In the genomic region with DNA sequence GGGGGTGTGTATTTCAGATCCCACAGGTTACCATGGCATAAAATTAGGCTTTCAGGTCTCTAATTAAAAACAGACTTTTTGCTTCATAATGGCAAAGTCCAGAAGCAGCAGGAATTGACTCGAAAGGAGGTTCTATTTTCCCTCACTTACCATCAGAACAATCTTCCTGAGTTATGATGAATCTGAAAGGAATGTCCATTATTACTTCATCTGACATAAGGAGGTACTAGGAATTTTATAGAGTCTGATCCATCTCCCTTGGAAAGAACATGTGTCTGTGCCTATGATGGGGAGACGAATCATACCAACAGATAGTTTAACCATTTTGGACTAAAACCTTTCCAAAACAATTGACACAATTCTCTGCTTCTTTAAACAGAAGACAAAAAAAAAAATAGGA, we compare ENCODE assay signal across 22 cellular contexts.
DNase-seq lines count a peak whose midpoint lies in the region; ATAC-seq, FAIRE-seq and TF ChIP-seq lines count a peak whose summit lies in the region.
"Had no signal": no experiment of that assay in that cellular context is flagged by ENCODE, and none has a peak within 500 bp of the region (broad histone marks: within the 10 kb centered on the region; RNA-seq: fewer than 3 reads in every experiment).

No MANE protein-coding gene starts in this region.

- CTCF ChIA-PET in A673 (lab: Charles Lee): interaction anchor here (0.6 kb wide), 1 partner anchor 42 kb away, joined by 3 read pairs; no protein-coding TSS in a partner anchor
- CTCF ChIA-PET in mammary epithelial cell (lab: Charles Lee; ENCODE audit: low non-redundant PET): no interaction called here

- POLR2A ChIA-PET in A673 (lab: Charles Lee; ENCODE audit: low non-redundant PET): no interaction called here

- H3K27me3 ChIP-seq in A673 (replicated peaks; ENCODE audit: insufficient read depth, low read depth, low read length, poor library complexity): no peaks in the 10 kb centered on the region
- H3K27me3 ChIP-seq in mammary epithelial cell (ENCODE audit: insufficient read depth, low read length): no peaks in the 10 kb centered on the region
- no peaks in the 10 kb centered on the region for H3K27me3 ChIP-seq in Peyer's patch
- H3K27me3 ChIP-seq: colonic mucosa, tibial artery had no signal

- no peaks in the 10 kb centered on the region for H4K20me1 ChIP-seq in mammary epithelial cell (ENCODE audit: insufficient read depth, low read length)

- H2AFZ ChIP-seq in mammary epithelial cell (ENCODE audit: low read depth, low read length): no peak overlapping the region

- DNase-seq in A673 (ENCODE audit: low spot score) (peak; percentile 44), H54 (ENCODE audit: insufficient read length, low spot score) (peak; percentile 1), mammary epithelial cell (peak; percentile 48), kidney glomerular epithelial cell (lab: John Stamatoyannopoulos, UW) (peak; percentile 42), Peyer's patch (no peak), GM12892 (ENCODE audit: insufficient read length) (no peak)
- DNase-seq: activated CD4-positive, alpha-beta T cell treated with anti-CD3 and anti-CD28 coated beads for 4 hours; activated gamma-delta T cell; CD4-positive, alpha-beta memory T cell; colonic mucosa; DMS79 treated with DMSO at 0.1 percent for 48 hours; lower lobe of right lung; naive thymus-derived CD4-positive, alpha-beta T cell; NCI-H69; stimulated activated CD4-positive, alpha-beta T cell treated with anti-CD3 and anti-CD28 coated beads, Interleukin-12 subunit alpha, Interleukin-12 subunit beta, amount 100 ng/mL, for 4 hours; tibial artery had no signal

- H3K4me1 ChIP-seq in A673 (ENCODE audit: insufficient read depth, low read length, poor library complexity, severe bottlenecking): peaks cover 18% of the 10 kb centered on the region
- peaks cover 15% of the 10 kb centered on the region for H3K4me1 ChIP-seq in mammary epithelial cell (ENCODE audit: insufficient read depth, low read length)
- no peaks in the 10 kb centered on the region for H3K4me1 ChIP-seq in Peyer's patch
- H3K4me1 ChIP-seq: colonic mucosa, lower lobe of right lung, prostate gland, tibial artery had no signal

- no peaks in the 10 kb centered on the region for H3K9me3 ChIP-seq in A673 (ENCODE audit: low read depth, low read length, poor library complexity, severe bottlenecking)
- no peaks in the 10 kb centered on the region for H3K9me3 ChIP-seq in mammary epithelial cell (replicated peaks; ENCODE audit: insufficient read depth, low read length)
- no peaks in the 10 kb centered on the region for H3K9me3 ChIP-seq in Peyer's patch
- H3K9me3 ChIP-seq: colonic mucosa, lower lobe of right lung, prostate gland, tibial artery had no signal

- no TSS peak for BruUV-seq in A673 (replicated peaks; lab: Mats Ljungman, UMichigan)
- no TSS peak for BruUV-seq in mammary epithelial cell (replicated peaks; lab: Mats Ljungman, UMichigan)

- in situ Hi-C loops in mammary epithelial cell (cut with MboI; ENCODE audit: low sequenced_read_pairs in 2 of 2): no loop called here

- H3K4me2 ChIP-seq in mammary epithelial cell (ENCODE audit: insufficient read depth, low read depth, low read length): peak overlapping the region; percentile 45

- intact Hi-C loops in A673 (cut with micrococcal nuclease; ENCODE audit: unreplicated experiment) (loop anchor here (10.0 kb wide), 1 partner anchor 157 kb away; no protein-coding TSS in a partner anchor), mammary epithelial cell (cut with micrococcal nuclease) (no loop called here)

- ATAC-seq in GM18519 (IDR thresholded peaks at IDR 0.05; ENCODE audit: low FRiP score, unreplicated experiment): no peak
- no peak for ATAC-seq in GM21528 (IDR thresholded peaks at IDR 0.05; ENCODE audit: low FRiP score, unreplicated experiment)
- ATAC-seq: lower lobe of right lung; naive thymus-derived CD4-positive, alpha-beta T cell; stimulated activated effector memory CD8-positive, alpha-beta T cell treated with anti-CD3 and anti-CD28 coated beads, Interleukin-12 subunit alpha, Interleukin-12 subunit beta, amount 100 ng/mL, for 72 hours had no signal

- no peak for TF ChIP-seq POLR2A in H54 (IDR thresholded peaks at IDR 0.05; ENCODE audit: low read depth, low read length)
- TF ChIP-seq POLR2A in Peyer's patch (IDR thresholded peaks at IDR 0.05): no peak
- TF ChIP-seq POLR2A in GM12892 (IDR thresholded peaks at IDR 0.05; ENCODE audit: low read depth, low read length): no peak

- FAIRE-seq in H54 (lab: Jason Lieb, UNC) (peak; percentile 41), GM12892 (lab: Jason Lieb, UNC) (no peak)
- FAIRE-seq: A204.1, endometrium had no signal

- dilution Hi-C loops in mammary epithelial cell (cut with HindIII; ENCODE audit: low sequenced_read_pairs): no loop called here

- H3K79me2 ChIP-seq in mammary epithelial cell (ENCODE audit: insufficient read depth, low read length): no peaks in the 10 kb centered on the region

- no peak overlapping the region for H3K9ac ChIP-seq in mammary epithelial cell (ENCODE audit: insufficient read depth, low read length)

- H3K4me3 ChIP-seq in A673 (ENCODE audit: low read depth, low read length, poor library complexity, severe bottlenecking): no peak overlapping the region
- no peak overlapping the region for H3K4me3 ChIP-seq in mammary epithelial cell (replicated peaks in 1 of 3; ENCODE audit: insufficient read depth in 1 of 3, low read depth in 2 of 3, low read length in 3 of 3)
- H3K4me3 ChIP-seq in Peyer's patch: no peak overlapping the region
- H3K4me3 ChIP-seq: colonic mucosa, lower lobe of right lung, prostate gland, tibial artery had no signal

- TF ChIP-seq CTCF in A673 (conservative IDR thresholded peaks at IDR 0.05; ENCODE audit: low read depth, low read length) (no peak), mammary epithelial cell (conservative IDR thresholded peaks at IDR 0.05 in 1 of 2, IDR thresholded peaks at IDR 0.05 in 1 of 2; ENCODE audit: extremely low read depth in 1 of 2, insufficient read depth in 1 of 2, low read depth in 1 of 2, low read length in 2 of 2) (no peak), Peyer's patch (IDR thresholded peaks at IDR 0.05) (no peak)

- WGBS in mammary epithelial cell (ENCODE audit: low coverage, missing lambda C conversion rate): 6% methylated on average over 2 of the region's 2 CpGs

- H3K27ac ChIP-seq in A673 (ENCODE audit: low read depth, low read length, poor library complexity, severe bottlenecking) (no peak overlapping the region), mammary epithelial cell (ENCODE audit: insufficient read depth, low read depth, low read length) (no peak overlapping the region), Peyer's patch (no peak overlapping the region)
- H3K27ac ChIP-seq: colonic mucosa, lower lobe of right lung, prostate gland, tibial artery had no signal

- H3K36me3 ChIP-seq in A673 (ENCODE audit: insufficient read depth, low read length, poor library complexity, severe bottlenecking): no peaks in the 10 kb centered on the region
- H3K36me3 ChIP-seq in mammary epithelial cell (ENCODE audit: insufficient read depth, low read length): no peaks in the 10 kb centered on the region
- no peaks in the 10 kb centered on the region for H3K36me3 ChIP-seq in Peyer's patch
- H3K36me3 ChIP-seq: colonic mucosa, lower lobe of right lung, prostate gland, tibial artery had no signal

Comparison
In these comparisons a context has a peak if more than half of its experiments do, and no peak if none do; other contexts are left out.
1. DNase-seq: peak in A673 (single experiment), H54 (single experiment), mammary epithelial cell (single experiment) and kidney glomerular epithelial cell (single experiment); none in Peyer's patch (0 of 3) and GM12892 (single experiment).